Comparison of ENCODE assay signal across 8 cellular contexts in genomic region chr6:46855966-46856365, GRCh38.
A peak's percentile ranks its signal among the peaks of the same experiment; 100 is the strongest.
DNase-seq lines count a peak whose midpoint lies in the region; ATAC-seq and TF ChIP-seq lines count a peak whose summit lies in the region.
"Not testable (repeated sequence)": the region's sequence is repeated elsewhere in the genome, so short reads cannot be mapped to it uniquely, and the experiment has no call there.

No MANE protein-coding gene starts in this region.

- POLR2A ChIA-PET in AG04450 (lab: Yijun Ruan, JAX); WTC11 (lab: Charles Lee): not testable (repeated sequence)

- H3K27me3 ChIP-seq in AG04450 (ENCODE audit: control insufficient read depth, insufficient read depth, low read length) = not testable (repeated sequence)

- H3K27ac ChIP-seq in AG04450 (ENCODE audit: low read depth, low read length) = not testable (repeated sequence)

- CTCF ChIA-PET in AG04450 (lab: Charles Lee) (interaction anchor here (0.5 to 1.5 kb wide), 5 partner anchors 9 to 185 kb away, joined by 3 to 5 read pairs (median 3); no protein-coding TSS in a partner anchor), WTC11 (lab: Charles Lee) (interaction anchor here (0.6 to 1.0 kb wide), 8 partner anchors 9 to 635 kb away, joined by 3 to 4 read pairs (median 3); partner anchors contain the start of gene ADGRF5)

- H3K27ac Mint-ChIP-seq in WTC11 = not testable (repeated sequence)

- not testable (repeated sequence) for H3K4me3 Mint-ChIP-seq in WTC11

- not testable (repeated sequence) for H3K9me3 Mint-ChIP-seq in WTC11

- not testable (repeated sequence) for DNase-seq in AG04450 (ENCODE audit: low read depth, low spot score); retinal pigment epithelial cell (ENCODE audit: low read depth)
- DNase-seq in GM13976 (ENCODE audit: low spot score) (peak; percentile 15), NCI-H82 (lab: John Stamatoyannopoulos, UW) (peak; percentile 53), WTC11 (ENCODE audit: low spot score) (peak; percentile 58), cardiac fibroblast (ENCODE audit: low read depth in 2 of 2) (peak; percentile 30 to 44), iris pigment epithelial cell (ENCODE audit: low read depth) (peak; percentile 27)

- in situ Hi-C loops in GM13976 (cut with MboI; ENCODE audit: low sequenced_read_pairs, unreplicated experiment) = loop anchor here (25.0 kb wide), 1 partner anchor 181 kb away; the partner anchor contains the start of gene ADGRF1

- not testable (repeated sequence) for H3K4me3 ChIP-seq in AG04450 (ENCODE audit: low read depth, low read length); cardiac fibroblast (replicated peaks in 1 of 2; ENCODE audit: low read depth in 2 of 2, low read length in 2 of 2); retinal pigment epithelial cell (ENCODE audit: low read length)

- not testable (repeated sequence) for H3K9me3 ChIP-seq in AG04450 (ENCODE audit: control insufficient read depth, insufficient read depth, low read length)

- H3K36me3 Mint-ChIP-seq in WTC11 = not testable (repeated sequence)

- H3K27me3 Mint-ChIP-seq in WTC11 (ENCODE audit: low read depth) = not testable (repeated sequence)

- peak; percentile 64 for ATAC-seq in HG03378 (IDR thresholded peaks at IDR 0.05; ENCODE audit: unreplicated experiment)
- ATAC-seq in WTC11 = peak; percentile 70

- TF ChIP-seq CTCF in AG04450 (IDR thresholded peaks at IDR 0.05; ENCODE audit: low read depth, low read length) = peak; percentile 78
- peak; percentile 54 for TF ChIP-seq CTCF in GM13976 (IDR thresholded peaks at IDR 0.05; ENCODE audit: borderline replicate concordance, control extremely low read depth, extremely low read depth, insufficient read depth, missing control alignments)
- TF ChIP-seq CTCF in WTC11 (IDR thresholded peaks at IDR 0.05) = peak; percentile 41
- TF ChIP-seq CTCF in cardiac fibroblast (IDR thresholded peaks at IDR 0.05; ENCODE audit: low read depth, low read length) = peak; percentile 70
- TF ChIP-seq CTCF in retinal pigment epithelial cell (conservative IDR thresholded peaks at IDR 0.05; ENCODE audit: low read depth, low read length) = peak; percentile 75

- H3K4me1 Mint-ChIP-seq in WTC11 = not testable (repeated sequence)
